ENCODE assay signal across 1 cellular context in the genomic region with DNA sequence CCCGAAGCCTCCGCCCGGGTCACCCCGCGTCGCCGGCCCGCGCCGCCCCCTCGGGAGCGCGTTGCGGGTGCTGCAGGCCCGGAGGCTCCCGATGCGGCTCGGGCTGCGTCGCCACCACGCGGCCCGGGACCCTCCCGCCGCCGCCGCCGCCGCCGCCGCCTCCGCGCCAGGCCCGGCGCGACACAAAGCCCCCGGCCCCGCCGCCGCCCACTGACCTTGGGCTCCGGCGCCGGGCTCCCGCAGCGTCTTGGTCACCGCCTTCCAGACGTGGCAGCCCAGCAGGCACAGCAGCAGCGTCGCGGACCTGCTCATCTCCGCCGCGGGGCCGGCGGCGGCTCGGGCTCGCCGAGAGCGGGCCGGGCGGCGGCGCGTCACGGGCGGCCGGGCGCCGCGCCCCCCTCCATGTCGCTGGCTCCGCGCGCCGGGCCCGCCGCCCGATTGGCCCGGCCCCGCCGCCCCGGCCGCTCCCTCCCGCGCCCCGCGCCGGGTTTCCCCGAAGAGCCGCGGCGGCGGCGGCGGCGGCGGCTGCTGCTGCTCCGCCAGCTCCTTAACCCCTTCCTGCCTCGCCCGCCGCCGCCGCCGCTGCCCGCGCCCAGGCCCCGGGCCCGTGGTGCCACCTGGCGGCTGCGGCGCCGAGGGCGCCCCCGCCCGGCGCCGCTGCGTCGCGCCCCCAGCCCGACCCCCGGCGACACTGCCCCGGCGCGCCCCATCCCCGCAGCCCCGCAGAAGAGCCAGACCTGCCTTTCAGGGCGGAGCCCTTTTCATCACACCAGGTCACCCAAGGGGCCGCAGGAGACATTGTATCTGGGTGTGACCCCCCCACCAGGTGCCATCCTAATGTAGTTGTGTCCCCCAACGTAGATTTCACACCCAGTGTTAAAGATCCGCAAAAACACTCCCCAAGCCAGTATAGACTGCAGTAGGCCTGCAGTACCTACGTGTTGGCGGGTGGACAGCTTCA.
TF ChIP-seq lines count a peak whose summit lies in the region.

TSS of gene FAM171A1 (minus strand) at position 549 of the 961 bp plus-strand sequence. CDS start at position 312, 237 bp downstream.

TF ChIP-seq in H1, 55 proteins besides CTCF, POLR2A, EP300 and RAD21 (continued from another document):
- TF ChIP-seq, protein P1, sequence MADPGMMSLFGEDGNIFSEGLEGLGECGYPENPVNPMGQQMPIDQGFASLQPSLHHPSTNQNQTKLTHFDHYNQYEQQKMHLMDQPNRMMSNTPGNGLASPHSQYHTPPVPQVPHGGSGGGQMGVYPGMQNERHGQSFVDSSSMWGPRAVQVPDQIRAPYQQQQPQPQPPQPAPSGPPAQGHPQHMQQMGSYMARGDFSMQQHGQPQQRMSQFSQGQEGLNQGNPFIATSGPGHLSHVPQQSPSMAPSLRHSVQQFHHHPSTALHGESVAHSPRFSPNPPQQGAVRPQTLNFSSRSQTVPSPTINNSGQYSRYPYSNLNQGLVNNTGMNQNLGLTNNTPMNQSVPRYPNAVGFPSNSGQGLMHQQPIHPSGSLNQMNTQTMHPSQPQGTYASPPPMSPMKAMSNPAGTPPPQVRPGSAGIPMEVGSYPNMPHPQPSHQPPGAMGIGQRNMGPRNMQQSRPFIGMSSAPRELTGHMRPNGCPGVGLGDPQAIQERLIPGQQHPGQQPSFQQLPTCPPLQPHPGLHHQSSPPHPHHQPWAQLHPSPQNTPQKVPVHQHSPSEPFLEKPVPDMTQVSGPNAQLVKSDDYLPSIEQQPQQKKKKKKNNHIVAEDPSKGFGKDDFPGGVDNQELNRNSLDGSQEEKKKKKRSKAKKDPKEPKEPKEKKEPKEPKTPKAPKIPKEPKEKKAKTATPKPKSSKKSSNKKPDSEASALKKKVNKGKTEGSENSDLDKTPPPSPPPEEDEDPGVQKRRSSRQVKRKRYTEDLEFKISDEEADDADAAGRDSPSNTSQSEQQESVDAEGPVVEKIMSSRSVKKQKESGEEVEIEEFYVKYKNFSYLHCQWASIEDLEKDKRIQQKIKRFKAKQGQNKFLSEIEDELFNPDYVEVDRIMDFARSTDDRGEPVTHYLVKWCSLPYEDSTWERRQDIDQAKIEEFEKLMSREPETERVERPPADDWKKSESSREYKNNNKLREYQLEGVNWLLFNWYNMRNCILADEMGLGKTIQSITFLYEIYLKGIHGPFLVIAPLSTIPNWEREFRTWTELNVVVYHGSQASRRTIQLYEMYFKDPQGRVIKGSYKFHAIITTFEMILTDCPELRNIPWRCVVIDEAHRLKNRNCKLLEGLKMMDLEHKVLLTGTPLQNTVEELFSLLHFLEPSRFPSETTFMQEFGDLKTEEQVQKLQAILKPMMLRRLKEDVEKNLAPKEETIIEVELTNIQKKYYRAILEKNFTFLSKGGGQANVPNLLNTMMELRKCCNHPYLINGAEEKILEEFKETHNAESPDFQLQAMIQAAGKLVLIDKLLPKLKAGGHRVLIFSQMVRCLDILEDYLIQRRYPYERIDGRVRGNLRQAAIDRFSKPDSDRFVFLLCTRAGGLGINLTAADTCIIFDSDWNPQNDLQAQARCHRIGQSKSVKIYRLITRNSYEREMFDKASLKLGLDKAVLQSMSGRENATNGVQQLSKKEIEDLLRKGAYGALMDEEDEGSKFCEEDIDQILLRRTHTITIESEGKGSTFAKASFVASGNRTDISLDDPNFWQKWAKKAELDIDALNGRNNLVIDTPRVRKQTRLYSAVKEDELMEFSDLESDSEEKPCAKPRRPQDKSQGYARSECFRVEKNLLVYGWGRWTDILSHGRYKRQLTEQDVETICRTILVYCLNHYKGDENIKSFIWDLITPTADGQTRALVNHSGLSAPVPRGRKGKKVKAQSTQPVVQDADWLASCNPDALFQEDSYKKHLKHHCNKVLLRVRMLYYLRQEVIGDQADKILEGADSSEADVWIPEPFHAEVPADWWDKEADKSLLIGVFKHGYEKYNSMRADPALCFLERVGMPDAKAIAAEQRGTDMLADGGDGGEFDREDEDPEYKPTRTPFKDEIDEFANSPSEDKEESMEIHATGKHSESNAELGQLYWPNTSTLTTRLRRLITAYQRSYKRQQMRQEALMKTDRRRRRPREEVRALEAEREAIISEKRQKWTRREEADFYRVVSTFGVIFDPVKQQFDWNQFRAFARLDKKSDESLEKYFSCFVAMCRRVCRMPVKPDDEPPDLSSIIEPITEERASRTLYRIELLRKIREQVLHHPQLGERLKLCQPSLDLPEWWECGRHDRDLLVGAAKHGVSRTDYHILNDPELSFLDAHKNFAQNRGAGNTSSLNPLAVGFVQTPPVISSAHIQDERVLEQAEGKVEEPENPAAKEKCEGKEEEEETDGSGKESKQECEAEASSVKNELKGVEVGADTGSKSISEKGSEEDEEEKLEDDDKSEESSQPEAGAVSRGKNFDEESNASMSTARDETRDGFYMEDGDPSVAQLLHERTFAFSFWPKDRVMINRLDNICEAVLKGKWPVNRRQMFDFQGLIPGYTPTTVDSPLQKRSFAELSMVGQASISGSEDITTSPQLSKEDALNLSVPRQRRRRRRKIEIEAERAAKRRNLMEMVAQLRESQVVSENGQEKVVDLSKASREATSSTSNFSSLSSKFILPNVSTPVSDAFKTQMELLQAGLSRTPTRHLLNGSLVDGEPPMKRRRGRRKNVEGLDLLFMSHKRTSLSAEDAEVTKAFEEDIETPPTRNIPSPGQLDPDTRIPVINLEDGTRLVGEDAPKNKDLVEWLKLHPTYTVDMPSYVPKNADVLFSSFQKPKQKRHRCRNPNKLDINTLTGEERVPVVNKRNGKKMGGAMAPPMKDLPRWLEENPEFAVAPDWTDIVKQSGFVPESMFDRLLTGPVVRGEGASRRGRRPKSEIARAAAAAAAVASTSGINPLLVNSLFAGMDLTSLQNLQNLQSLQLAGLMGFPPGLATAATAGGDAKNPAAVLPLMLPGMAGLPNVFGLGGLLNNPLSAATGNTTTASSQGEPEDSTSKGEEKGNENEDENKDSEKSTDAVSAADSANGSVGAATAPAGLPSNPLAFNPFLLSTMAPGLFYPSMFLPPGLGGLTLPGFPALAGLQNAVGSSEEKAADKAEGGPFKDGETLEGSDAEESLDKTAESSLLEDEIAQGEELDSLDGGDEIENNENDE (IDR thresholded peaks at IDR 0.05; ENCODE audit: insufficient replicate concordance, low read length), result no peak
- no peak for TF ChIP-seq USF2 (IDR thresholded peaks at IDR 0.05; ENCODE audit: low read length)
- peak; percentile 37 for TF ChIP-seq PHF8 (conservative IDR thresholded peaks at IDR 0.05; ENCODE audit: low read depth, low read length)
- no peak for TF ChIP-seq CBX5 (IDR thresholded peaks at IDR 0.05; ENCODE audit: low read depth, low read length)
